In genomic region chr20:14826926-14827325, GRCh38 we compare ENCODE assay signal across 20 cellular contexts.
"Had no signal": no experiment of that assay in that cellular context is flagged by ENCODE, and none has a peak within 500 bp of the region (broad histone marks: within the 10 kb centered on the region; RNA-seq: fewer than 3 reads in every experiment).

No MANE protein-coding gene starts in this region.

- DNase-seq: activated CD4-positive, alpha-beta T cell treated with anti-CD3 and anti-CD28 coated beads, Interleukin-2, amount 10 ng/mL, durations not matched to agents 7 days and 5 days; activated CD4-positive, CD25-positive, alpha-beta regulatory T cell treated with anti-CD3 and anti-CD28 coated beads, Interleukin-2, amount 50 U/mL, for 72 hours; activated CD8-positive, alpha-beta memory T cell treated with anti-CD3 and anti-CD28 coated beads, Interleukin-2, amount 10 ng/mL, durations not matched to agents 7 days and 5 days; activated CD8-positive, alpha-beta T cell treated with anti-CD3 and anti-CD28 coated beads for 36 hours; activated effector memory CD4-positive, alpha-beta T cell treated with anti-CD3 and anti-CD28 coated beads, Interleukin-2, amount 50 U/mL, for 16 hours; activated naive CD4-positive, alpha-beta T cell treated with anti-CD3 and anti-CD28 coated beads, Interleukin-2, amount 10 ng/mL, durations not matched to agents 7 days and 5 days; activated T-cell treated with anti-CD3 and anti-CD28 coated beads for 4 hours; cortex of kidney; erythroblast; foreskin fibroblast; immature natural killer cell; lower lobe of right lung; naive B cell; stimulated activated CD4-positive, alpha-beta T cell treated with anti-CD3 and anti-CD28 coated beads, Interleukin-2, amount 100 ng/mL, for 48 hours; stimulated activated CD8-positive, alpha-beta memory T cell treated with anti-CD3 and anti-CD28 coated beads, Interleukin-4, amount 100 ng/mL, for 48 hours; stimulated activated naive B cell treated with anti-CD40 and anti-IgM and Interleukin-4, amounts not matched to agents 10 μg/mL and 1 μg/mL and 100 μg/mL, for 72 hours; transverse colon; WERI-Rb-1 had no signal

- H3K27me3 Mint-ChIP-seq: activated CD4-positive, alpha-beta T cell treated with anti-CD3 and anti-CD28 coated beads, Interleukin-2, amount 10 ng/mL, durations not matched to agents 7 days and 5 days; activated CD8-positive, alpha-beta memory T cell treated with anti-CD3 and anti-CD28 coated beads, Interleukin-2, amount 10 ng/mL, durations not matched to agents 7 days and 5 days; activated CD8-positive, alpha-beta T cell treated with anti-CD3 and anti-CD28 coated beads for 36 hours; activated naive CD4-positive, alpha-beta T cell treated with anti-CD3 and anti-CD28 coated beads, Interleukin-2, amount 10 ng/mL, durations not matched to agents 7 days and 5 days; naive B cell; stimulated activated naive B cell treated with anti-CD40 and anti-IgM and Interleukin-4, amounts not matched to agents 10 μg/mL and 1 μg/mL and 100 μg/mL, for 72 hours had no signal

- H3K36me3 Mint-ChIP-seq: activated CD8-positive, alpha-beta memory T cell treated with anti-CD3 and anti-CD28 coated beads, Interleukin-2, amount 10 ng/mL, durations not matched to agents 7 days and 5 days; activated naive CD4-positive, alpha-beta T cell treated with anti-CD3 and anti-CD28 coated beads, Interleukin-2, amount 10 ng/mL, durations not matched to agents 7 days and 5 days; naive B cell; neural progenitor cell; stimulated activated naive B cell treated with anti-CD40 and anti-IgM and Interleukin-4, amounts not matched to agents 10 μg/mL and 1 μg/mL and 100 μg/mL, for 72 hours had no signal

- H3K9me3 Mint-ChIP-seq: activated CD8-positive, alpha-beta T cell treated with anti-CD3 and anti-CD28 coated beads for 36 hours; naive B cell; neural progenitor cell; stimulated activated naive B cell treated with anti-CD40 and anti-IgM and Interleukin-4, amounts not matched to agents 10 μg/mL and 1 μg/mL and 100 μg/mL, for 72 hours had no signal

- H3K4me1 Mint-ChIP-seq: activated CD4-positive, alpha-beta T cell treated with anti-CD3 and anti-CD28 coated beads, Interleukin-2, amount 10 ng/mL, durations not matched to agents 7 days and 5 days; activated CD8-positive, alpha-beta memory T cell treated with anti-CD3 and anti-CD28 coated beads, Interleukin-2, amount 10 ng/mL, durations not matched to agents 7 days and 5 days; activated naive CD4-positive, alpha-beta T cell treated with anti-CD3 and anti-CD28 coated beads, Interleukin-2, amount 10 ng/mL, durations not matched to agents 7 days and 5 days; immature natural killer cell; stimulated activated naive B cell treated with anti-CD40 and anti-IgM and Interleukin-4, amounts not matched to agents 10 μg/mL and 1 μg/mL and 100 μg/mL, for 72 hours had no signal

- H3K4me3 Mint-ChIP-seq: activated CD4-positive, alpha-beta T cell treated with anti-CD3 and anti-CD28 coated beads, Interleukin-2, amount 10 ng/mL, durations not matched to agents 7 days and 5 days; activated CD8-positive, alpha-beta memory T cell treated with anti-CD3 and anti-CD28 coated beads, Interleukin-2, amount 10 ng/mL, durations not matched to agents 7 days and 5 days; activated CD8-positive, alpha-beta T cell treated with anti-CD3 and anti-CD28 coated beads for 36 hours; activated naive CD4-positive, alpha-beta T cell treated with anti-CD3 and anti-CD28 coated beads, Interleukin-2, amount 10 ng/mL, durations not matched to agents 7 days and 5 days; immature natural killer cell; naive B cell; neural progenitor cell; stimulated activated naive B cell treated with anti-CD40 and anti-IgM and Interleukin-4, amounts not matched to agents 10 μg/mL and 1 μg/mL and 100 μg/mL, for 72 hours had no signal

- ATAC-seq: activated CD8-positive, alpha-beta memory T cell treated with anti-CD3 and anti-CD28 coated beads, Interleukin-2, amount 10 ng/mL, durations not matched to agents 7 days and 5 days; activated CD8-positive, alpha-beta T cell treated with anti-CD3 and anti-CD28 coated beads for 36 hours; left lobe of liver; lower lobe of right lung; stimulated activated naive B cell treated with anti-CD40 and anti-IgM and Interleukin-4, amounts not matched to agents 10 μg/mL and 1 μg/mL and 100 μg/mL, for 72 hours had no signal

- H3K27ac Mint-ChIP-seq: activated CD4-positive, alpha-beta T cell treated with anti-CD3 and anti-CD28 coated beads, Interleukin-2, amount 10 ng/mL, durations not matched to agents 7 days and 5 days; activated CD8-positive, alpha-beta memory T cell treated with anti-CD3 and anti-CD28 coated beads, Interleukin-2, amount 10 ng/mL, durations not matched to agents 7 days and 5 days; activated CD8-positive, alpha-beta T cell treated with anti-CD3 and anti-CD28 coated beads for 36 hours; activated naive CD4-positive, alpha-beta T cell treated with anti-CD3 and anti-CD28 coated beads, Interleukin-2, amount 10 ng/mL, durations not matched to agents 7 days and 5 days; immature natural killer cell; naive B cell; neural progenitor cell; stimulated activated naive B cell treated with anti-CD40 and anti-IgM and Interleukin-4, amounts not matched to agents 10 μg/mL and 1 μg/mL and 100 μg/mL, for 72 hours had no signal
